Comparison of ENCODE assay signal across 1 cellular context in genomic region chr2:168149431-168149830, GRCh38.
TF ChIP-seq lines count a peak whose summit lies in the region.

No MANE protein-coding gene starts in this region.

TF ChIP-seq in HepG2, 621 proteins besides CTCF, POLR2A, EP300 and RAD21 (continued from another document):
- TF ChIP-seq ZBTB49 (CRISPR knock-in tag; IDR thresholded peaks at IDR 0.05; ENCODE audit: borderline replicate concordance), result no peak
- no peak for TF ChIP-seq RFX3 (CRISPR knock-in tag; IDR thresholded peaks at IDR 0.05)
